In the genomic region with DNA sequence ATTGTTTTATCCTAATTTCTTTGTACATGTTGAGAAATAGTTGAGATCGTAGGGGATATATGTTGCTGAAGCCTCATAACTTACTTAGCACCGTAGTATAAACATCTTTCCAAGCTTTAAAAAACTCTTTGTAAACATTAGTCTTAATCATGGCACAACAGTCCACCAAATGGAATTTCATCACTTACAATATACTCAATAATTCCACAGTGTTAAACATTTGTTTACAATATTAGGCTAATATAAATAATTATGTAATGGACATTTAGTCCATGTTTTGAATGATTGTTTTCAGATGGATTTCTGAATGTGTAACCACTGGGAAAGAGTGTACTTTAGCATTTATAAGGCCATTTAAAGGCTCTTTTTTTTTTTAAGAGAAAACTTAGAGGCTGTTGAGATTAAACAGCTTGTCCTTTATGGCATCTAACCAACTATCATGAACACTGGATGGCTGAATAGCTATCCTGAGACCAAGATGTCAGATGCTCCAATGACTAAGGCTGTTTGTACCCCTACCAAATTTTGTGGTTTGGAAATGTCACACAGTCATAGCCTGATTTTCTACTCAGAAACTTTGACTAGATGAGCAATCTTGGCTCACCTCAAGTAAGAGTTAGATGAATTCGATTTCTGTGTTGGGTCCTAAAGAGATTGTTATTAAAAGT, we compare ENCODE assay signal across 20 cellular contexts.
DNase-seq lines count a peak whose midpoint lies in the region; ATAC-seq and TF ChIP-seq lines count a peak whose summit lies in the region.
"Had no signal": no experiment of that assay in that cellular context is flagged by ENCODE, and none has a peak within 500 bp of the region (broad histone marks: within the 10 kb centered on the region; RNA-seq: fewer than 3 reads in every experiment).

No MANE protein-coding gene starts in this region.

- peak; percentile 33 for ATAC-seq in activated naive CD8-positive, alpha-beta T cell treated with anti-CD3 and anti-CD28 coated beads, Interleukin-2, amount 50 U/mL, for 24 hours
- ATAC-seq in GM19452 (IDR thresholded peaks at IDR 0.05; ENCODE audit: unreplicated experiment) (no peak), HG03025 (IDR thresholded peaks at IDR 0.05; ENCODE audit: low FRiP score, unreplicated experiment) (no peak), right lobe of liver (no peak)
- ATAC-seq: Panc1 had no signal

- no peak for TF ChIP-seq CTCF in right lobe of liver (IDR thresholded peaks at IDR 0.05)

- no peaks in the 10 kb centered on the region for H3K9me3 ChIP-seq in right lobe of liver
- H3K9me3 ChIP-seq: BLaER1, MG63 had no signal

- H3K27me3 ChIP-seq in rectal smooth muscle tissue (ENCODE audit: control insufficient read depth, insufficient read depth, low read length): no peaks in the 10 kb centered on the region
- H3K27me3 ChIP-seq in right lobe of liver: no peaks in the 10 kb centered on the region
- H3K27me3 ChIP-seq: BLaER1, MG63 had no signal

- WGBS in right lobe of liver (ENCODE audit: insufficient coverage, low coverage, low lambda C conversion rate, missing lambda C conversion rate): 56% methylated on average over 3 of the region's 3 CpGs

- no peak overlapping the region for H3K9ac ChIP-seq in rectal smooth muscle tissue (ENCODE audit: low read length)
- H3K9ac ChIP-seq: BLaER1, GM23248 had no signal

- H3K9me3 Mint-ChIP-seq in activated naive CD8-positive, alpha-beta T cell treated with anti-CD3 and anti-CD28 coated beads, Interleukin-2, amount 50 U/mL, for 24 hours: peaks cover 3% of the 10 kb centered on the region
- peaks cover 3% of the 10 kb centered on the region for H3K9me3 Mint-ChIP-seq in activated naive CD8-positive, alpha-beta T cell treated with anti-CD3 and anti-CD28 coated beads for 36 hours

- TF ChIP-seq POLR2A in right lobe of liver (IDR thresholded peaks at IDR 0.05): no peak

- H3K4me3 Mint-ChIP-seq in activated naive CD8-positive, alpha-beta T cell treated with anti-CD3 and anti-CD28 coated beads, Interleukin-2, amount 50 U/mL, for 24 hours: no peak overlapping the region
- H3K4me3 Mint-ChIP-seq in activated naive CD8-positive, alpha-beta T cell treated with anti-CD3 and anti-CD28 coated beads for 36 hours: no peak overlapping the region
- H3K4me3 Mint-ChIP-seq: CD4-positive, CD25-positive, alpha-beta regulatory T cell had no signal

- no peaks in the 10 kb centered on the region for H3K4me1 Mint-ChIP-seq in activated naive CD8-positive, alpha-beta T cell treated with anti-CD3 and anti-CD28 coated beads, Interleukin-2, amount 50 U/mL, for 24 hours
- no peaks in the 10 kb centered on the region for H3K4me1 Mint-ChIP-seq in activated naive CD8-positive, alpha-beta T cell treated with anti-CD3 and anti-CD28 coated beads for 36 hours
- H3K4me1 Mint-ChIP-seq: CD4-positive, CD25-positive, alpha-beta regulatory T cell had no signal

- peaks cover 3% of the 10 kb centered on the region for H3K27me3 Mint-ChIP-seq in activated naive CD8-positive, alpha-beta T cell treated with anti-CD3 and anti-CD28 coated beads, Interleukin-2, amount 50 U/mL, for 24 hours
- H3K27me3 Mint-ChIP-seq in activated naive CD8-positive, alpha-beta T cell treated with anti-CD3 and anti-CD28 coated beads for 36 hours: peaks cover 11% of the 10 kb centered on the region

- intact Hi-C loops in right lobe of liver (cut with DNase I): no loop called here

- H3K36me3 Mint-ChIP-seq in activated naive CD8-positive, alpha-beta T cell treated with anti-CD3 and anti-CD28 coated beads, Interleukin-2, amount 50 U/mL, for 24 hours (ENCODE audit: low read depth): no peaks in the 10 kb centered on the region
- H3K36me3 Mint-ChIP-seq in activated naive CD8-positive, alpha-beta T cell treated with anti-CD3 and anti-CD28 coated beads for 36 hours: no peaks in the 10 kb centered on the region
- H3K36me3 Mint-ChIP-seq: CD4-positive, CD25-positive, alpha-beta regulatory T cell had no signal

- no peaks in the 10 kb centered on the region for H3K36me3 ChIP-seq in rectal smooth muscle tissue (ENCODE audit: control insufficient read depth, insufficient read depth, low read length)
- no peaks in the 10 kb centered on the region for H3K36me3 ChIP-seq in right lobe of liver
- H3K36me3 ChIP-seq: BLaER1, MG63 had no signal

- H3K27ac ChIP-seq in rectal smooth muscle tissue (ENCODE audit: low read depth, low read length): peak overlapping the region; percentile 36
- H3K27ac ChIP-seq in right lobe of liver: no peak overlapping the region
- H3K27ac ChIP-seq: BLaER1, GM23248, SK-N-MC had no signal

- H3K4me3 ChIP-seq in rectal smooth muscle tissue (ENCODE audit: low read length) (no peak overlapping the region), right lobe of liver (no peak overlapping the region)
- H3K4me3 ChIP-seq: BLaER1, GM23248, MG63, SK-N-MC had no signal

- no peak overlapping the region for H3K27ac Mint-ChIP-seq in activated naive CD8-positive, alpha-beta T cell treated with anti-CD3 and anti-CD28 coated beads, Interleukin-2, amount 50 U/mL, for 24 hours
- no peak overlapping the region for H3K27ac Mint-ChIP-seq in activated naive CD8-positive, alpha-beta T cell treated with anti-CD3 and anti-CD28 coated beads for 36 hours
- H3K27ac Mint-ChIP-seq: CD4-positive, CD25-positive, alpha-beta regulatory T cell had no signal

- H3K4me1 ChIP-seq in rectal smooth muscle tissue (ENCODE audit: control insufficient read depth, insufficient read depth, low read length) (peaks cover 14% of the 10 kb centered on the region), right lobe of liver (no peaks in the 10 kb centered on the region)

- DNase-seq in activated naive CD8-positive, alpha-beta T cell treated with anti-CD3 and anti-CD28 coated beads, Interleukin-2, amount 50 U/mL, for 24 hours: no peak
- DNase-seq in activated naive CD8-positive, alpha-beta T cell treated with anti-CD3 and anti-CD28 coated beads for 36 hours: no peak
- peak; percentile 37 for DNase-seq in iris pigment epithelial cell (ENCODE audit: low read depth)
- no peak for DNase-seq in right lobe of liver
- DNase-seq: CD4-positive, CD25-positive, alpha-beta regulatory T cell; GM23248; H7; IMR-90; KG1; MG63; NCI-H2029; NCI-H446 treated with DMSO at 0.1 percent for 48 hours; NCI-H526; SHP77 treated with DMSO at 0.1 percent for 48 hours had no signal
